28 cellular contexts compared by ENCODE assay signal in genomic region chrX:29110041-29110440, GRCh38.
"Had no signal": no experiment of that assay in that cellular context is flagged by ENCODE, and none has a peak within 500 bp of the region (broad histone marks: within the 10 kb centered on the region; RNA-seq: fewer than 3 reads in every experiment).

No MANE protein-coding gene starts in this region.

- H3K27me3 ChIP-seq: neural progenitor cell, neutrophil, stomach, testis, thyroid gland, transverse colon, upper lobe of left lung, vagina had no signal

- H3K9me3 ChIP-seq: left ventricle myocardium inferior, neutrophil, stomach, testis, thyroid gland, transverse colon, upper lobe of left lung, vagina had no signal

- H3K4me3 Mint-ChIP-seq: mesothelial cell of epicardium; naive B cell; natural killer cell; nephron progenitor cell; neural progenitor cell; stimulated activated naive B cell treated with anti-CD40 and anti-IgM and Interleukin-4, amounts not matched to agents 10 μg/mL and 1 μg/mL and 100 μg/mL, for 72 hours had no signal

- H3K4me2 ChIP-seq: neural progenitor cell had no signal

- H3K9ac ChIP-seq: neural progenitor cell, parathyroid adenoma had no signal

- H3K79me2 ChIP-seq: parathyroid adenoma had no signal

- DNase-seq: islet precursor cell; left ventricle myocardium inferior; mesendoderm; naive B cell; natural killer cell; nephron progenitor cell; occipital lobe; retina; right cardiac atrium; stimulated activated CD4-positive, alpha-beta T cell treated with anti-CD3 and anti-CD28 coated beads, Interleukin-12 subunit alpha, Interleukin-12 subunit beta, amount 100 ng/mL, for 4 hours; stimulated activated CD4-positive, alpha-beta T cell treated with anti-CD3 and anti-CD28 coated beads, Interleukin-15, amount 100 ng/mL, for 24 hours; stimulated activated CD4-positive, alpha-beta T cell treated with anti-CD3 and anti-CD28 coated beads, Interleukin-2, amount 100 ng/mL, for 24 hours; stimulated activated CD4-positive, alpha-beta T cell treated with anti-CD3 and anti-CD28 coated beads, Interleukin-4, amount 100 ng/mL, for 1 hour; stimulated activated naive B cell treated with anti-CD40 and anti-IgM and Interleukin-4, amounts not matched to agents 10 μg/mL and 1 μg/mL and 100 μg/mL, for 72 hours; stimulated activated naive CD8-positive, alpha-beta T cell treated with anti-CD3 and anti-CD28 coated beads, Interleukin-15, Interleukin-2, amounts not matched to agents 100 U/mL and 50 U/mL, for 24 hours; stomach; testis; thyroid gland; transverse colon; upper lobe of left lung had no signal

- H3K4me3 ChIP-seq: left ventricle myocardium inferior, lung, neural progenitor cell, skin epidermis, stomach, testis, thyroid gland, transverse colon, upper lobe of left lung, vagina had no signal

- H2AFZ ChIP-seq: neural progenitor cell, parathyroid adenoma had no signal

- H3K36me3 Mint-ChIP-seq: mesothelial cell of epicardium; naive B cell; natural killer cell; neural progenitor cell; stimulated activated naive B cell treated with anti-CD40 and anti-IgM and Interleukin-4, amounts not matched to agents 10 μg/mL and 1 μg/mL and 100 μg/mL, for 72 hours had no signal

- H3K9me3 Mint-ChIP-seq: mesothelial cell of epicardium, nephron progenitor cell had no signal

- H3K4me1 Mint-ChIP-seq: naive B cell; natural killer cell; nephron progenitor cell; neural progenitor cell; stimulated activated naive B cell treated with anti-CD40 and anti-IgM and Interleukin-4, amounts not matched to agents 10 μg/mL and 1 μg/mL and 100 μg/mL, for 72 hours had no signal

- H3K36me3 ChIP-seq: left ventricle myocardium inferior, neural progenitor cell, neutrophil, stomach, thyroid gland, transverse colon, upper lobe of left lung, vagina had no signal

- H3K27ac ChIP-seq: left ventricle myocardium inferior, neural progenitor cell, neutrophil, parathyroid adenoma, skin epidermis, stomach, testis, thyroid gland, transverse colon, upper lobe of left lung, vagina had no signal

- H3K4me1 ChIP-seq: left ventricle myocardium inferior, neural progenitor cell, parathyroid adenoma, stomach, testis, thyroid gland, transverse colon, upper lobe of left lung, vagina had no signal

- H3K27me3 Mint-ChIP-seq: naive B cell; stimulated activated naive B cell treated with anti-CD40 and anti-IgM and Interleukin-4, amounts not matched to agents 10 μg/mL and 1 μg/mL and 100 μg/mL, for 72 hours had no signal

- H3K27ac Mint-ChIP-seq: mesothelial cell of epicardium; naive B cell; natural killer cell; nephron progenitor cell; neural progenitor cell; stimulated activated naive B cell treated with anti-CD40 and anti-IgM and Interleukin-4, amounts not matched to agents 10 μg/mL and 1 μg/mL and 100 μg/mL, for 72 hours had no signal

- ATAC-seq: natural killer cell; right cardiac atrium; sciatic nerve; stimulated activated naive B cell treated with anti-CD40 and anti-IgM and Interleukin-4, amounts not matched to agents 10 μg/mL and 1 μg/mL and 100 μg/mL, for 72 hours; stimulated activated naive CD8-positive, alpha-beta T cell treated with anti-CD3 and anti-CD28 coated beads, Interleukin-15, Interleukin-2, amounts not matched to agents 100 U/mL and 50 U/mL, for 24 hours had no signal
